19 cellular contexts compared by ENCODE assay signal in the genomic region with DNA sequence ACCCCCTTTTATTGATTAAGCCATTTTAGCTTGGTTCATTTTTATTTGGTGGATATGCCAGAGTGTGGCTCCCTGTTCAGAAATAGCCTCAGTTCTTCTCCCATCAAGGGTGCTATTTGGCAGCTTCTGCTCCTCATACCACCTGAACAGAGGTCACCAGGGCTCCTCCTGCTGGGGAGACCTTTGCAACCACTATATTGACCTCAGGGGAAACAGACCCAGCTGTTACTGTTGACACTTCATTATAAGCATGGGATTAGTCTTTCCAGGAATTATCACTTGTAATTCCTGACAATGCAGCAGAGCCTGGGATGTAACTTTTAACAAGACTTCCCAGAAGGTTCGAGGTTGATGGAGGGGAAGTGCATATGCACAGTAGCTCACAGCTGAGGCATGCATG.
"Had no signal": no experiment of that assay in that cellular context is flagged by ENCODE, and none has a peak within 500 bp of the region (broad histone marks: within the 10 kb centered on the region; RNA-seq: fewer than 3 reads in every experiment).

No MANE protein-coding gene starts in this region.

- H3K27ac Mint-ChIP-seq: activated naive CD4-positive, alpha-beta T cell treated with anti-CD3 and anti-CD28 coated beads, Interleukin-2, amount 50 U/mL, for 72 hours; brain; dendritic cell treated with granulocyte-macrophage colony-stimulating factor and Interleukin-4, amounts not matched to agents 40 ng/mL and 50 ng/mL, for 4 days; natural killer cell; WTC11 had no signal

- H3K27me3 ChIP-seq: foreskin keratinocyte, spleen, thyroid gland, upper lobe of right lung had no signal

- H3K27ac ChIP-seq: foreskin keratinocyte, left ventricle myocardium inferior, prostate gland, spleen, thyroid gland, upper lobe of right lung had no signal

- H3K4me3 ChIP-seq: left ventricle myocardium inferior, prostate gland, spleen, thyroid gland, upper lobe of right lung had no signal

- H3K36me3 ChIP-seq: left ventricle myocardium inferior, prostate gland, spleen, thyroid gland, upper lobe of right lung had no signal

- H3K4me3 Mint-ChIP-seq: brain; dendritic cell treated with granulocyte-macrophage colony-stimulating factor and Interleukin-4, amounts not matched to agents 40 ng/mL and 50 ng/mL, for 4 days; natural killer cell; WTC11 had no signal

- H3K9me3 ChIP-seq: prostate gland, thyroid gland had no signal

- DNase-seq: activated gamma-delta T cell treated with Interleukin-2 at 50 U/mL for 16 hours; activated T-cell treated with anti-CD3 and anti-CD28 coated beads, Interleukin-2, amount 50 U/mL, for 1 hour; aorta; effector CD4-positive, alpha-beta T cell; foreskin keratinocyte; kidney glomerular epithelial cell; left ventricle myocardium inferior; midbrain; natural killer cell; spleen; stimulated activated CD4-positive, alpha-beta T cell treated with anti-CD3 and anti-CD28 coated beads, Interleukin-4, amount 100 ng/mL, for 24 hours; stimulated activated naive CD8-positive, alpha-beta T cell treated with anti-CD3 and anti-CD28 coated beads, Interleukin-15, Interleukin-2, amounts not matched to agents 100 U/mL and 50 U/mL, for 24 hours; thyroid gland; upper lobe of right lung had no signal

- ATAC-seq: activated naive CD4-positive, alpha-beta T cell treated with anti-CD3 and anti-CD28 coated beads, Interleukin-2, amount 50 U/mL, for 72 hours; foreskin keratinocyte; natural killer cell; stimulated activated naive CD8-positive, alpha-beta T cell treated with anti-CD3 and anti-CD28 coated beads, Interleukin-15, Interleukin-2, amounts not matched to agents 100 U/mL and 50 U/mL, for 24 hours; upper lobe of right lung; WTC11 had no signal

- H3K4me1 Mint-ChIP-seq: brain, natural killer cell had no signal

- H3K4me1 ChIP-seq: foreskin keratinocyte, left ventricle myocardium inferior, prostate gland, spleen, thyroid gland, upper lobe of right lung had no signal
